In the genomic region with DNA sequence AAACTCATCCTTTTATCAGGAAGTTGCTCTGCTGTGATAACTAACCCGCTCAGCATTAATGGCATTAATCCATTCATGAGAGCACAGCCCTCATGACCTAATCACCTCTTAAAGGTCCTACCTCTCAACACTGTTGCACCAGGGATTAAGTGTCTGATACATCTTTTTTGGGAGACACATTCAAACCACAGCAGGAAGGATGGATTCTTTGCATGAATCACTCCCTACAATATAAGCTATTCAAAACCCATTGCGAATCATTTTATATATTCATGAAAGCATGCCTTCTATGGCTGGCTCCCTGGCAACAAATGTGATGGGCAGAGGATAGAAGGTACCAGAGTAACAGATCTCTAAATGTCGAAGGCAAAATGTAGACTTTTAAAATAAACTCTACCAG, we compare ENCODE assay signal across 28 cellular contexts. TPM values are rescaled to one million over a fixed set of nuclear protein-coding genes. Genes with fewer than 3 reads are reported as not detected.
DNase-seq lines count a peak whose midpoint lies in the region; TF ChIP-seq lines count a peak whose summit lies in the region.
"Had no signal": no experiment of that assay in that cellular context is flagged by ENCODE, and none has a peak within 500 bp of the region (broad histone marks: within the 10 kb centered on the region; RNA-seq: fewer than 3 reads in every experiment).

No MANE protein-coding gene starts in this region.

- H3K27ac ChIP-seq in GM23248 (no peak overlapping the region), A673 (ENCODE audit: low read depth, low read length, poor library complexity, severe bottlenecking) (no peak overlapping the region)
- no peak overlapping the region for H3K27ac ChIP-seq in CD8-positive, alpha-beta memory T cell (ENCODE audit: low read depth, low read length)
- H3K27ac ChIP-seq: hepatocyte, parathyroid adenoma, upper lobe of right lung had no signal

- intact Hi-C loops in A673 (cut with micrococcal nuclease; ENCODE audit: unreplicated experiment), result no loop called here

- no peaks in the 10 kb centered on the region for H3K27me3 Mint-ChIP-seq in CD8-positive, alpha-beta memory T cell
- H3K27me3 Mint-ChIP-seq in type B pancreatic cell, result no peaks in the 10 kb centered on the region
- H3K27me3 Mint-ChIP-seq: activated CD4-positive, alpha-beta memory T cell treated with anti-CD3 and anti-CD28 coated beads for 36 hours; activated naive CD4-positive, alpha-beta T cell treated with anti-CD3 and anti-CD28 coated beads, Interleukin-2, amount 10 ng/mL, durations not matched to agents 7 days and 5 days had no signal

- peaks cover 12% of the 10 kb centered on the region for H3F3A ChIP-seq in GM23248 (ENCODE audit: insufficient read depth)

- H3K36me3 Mint-ChIP-seq in CD8-positive, alpha-beta memory T cell, result peaks cover 3 to 22% (median 8%) of the 10 kb centered on the region in 3 donors
- H3K36me3 Mint-ChIP-seq in type B pancreatic cell, result peaks cover 6% of the 10 kb centered on the region

- no peak overlapping the region for H3K27ac Mint-ChIP-seq in CD8-positive, alpha-beta memory T cell
- H3K27ac Mint-ChIP-seq in type B pancreatic cell, result no peak overlapping the region
- H3K27ac Mint-ChIP-seq: activated CD4-positive, alpha-beta memory T cell treated with anti-CD3 and anti-CD28 coated beads for 36 hours; CD8-positive, alpha-beta T cell; T-helper 1 cell treated with Interleukin-12 subunit alpha and Interleukin-12 subunit beta and Interleukin-4 antibody, amounts not matched to agents 30 μg/mL and 1 μg/mL, for 36 hours had no signal

- H3K4me1 Mint-ChIP-seq in CD8-positive, alpha-beta memory T cell, result peaks cover 0 to 2% (median 0%) of the 10 kb centered on the region in 3 donors
- peaks cover 4% of the 10 kb centered on the region for H3K4me1 Mint-ChIP-seq in type B pancreatic cell (ENCODE audit: unreplicated experiment)

- no peaks in the 10 kb centered on the region for H3K9me3 Mint-ChIP-seq in CD8-positive, alpha-beta memory T cell
- no peaks in the 10 kb centered on the region for H3K9me3 Mint-ChIP-seq in type B pancreatic cell
- H3K9me3 Mint-ChIP-seq: activated CD4-positive, alpha-beta memory T cell treated with anti-CD3 and anti-CD28 coated beads for 36 hours; activated naive CD4-positive, alpha-beta T cell treated with anti-CD3 and anti-CD28 coated beads, Interleukin-2, amount 10 ng/mL, durations not matched to agents 7 days and 5 days; CD8-positive, alpha-beta T cell; nephron progenitor cell; T-helper 1 cell treated with Interleukin-12 subunit alpha and Interleukin-12 subunit beta and Interleukin-4 antibody, amounts not matched to agents 30 μg/mL and 1 μg/mL, for 36 hours had no signal

- H3K79me2 ChIP-seq in GM23248 (ENCODE audit: insufficient read depth), result no peaks in the 10 kb centered on the region
- H3K79me2 ChIP-seq: hepatocyte, parathyroid adenoma had no signal

- no peaks in the 10 kb centered on the region for H3K27me3 ChIP-seq in GM23248 (replicated peaks; ENCODE audit: insufficient read depth)
- no peaks in the 10 kb centered on the region for H3K27me3 ChIP-seq in CD8-positive, alpha-beta memory T cell (ENCODE audit: insufficient read depth, low read length, poor library complexity, severe bottlenecking)
- no peaks in the 10 kb centered on the region for H3K27me3 ChIP-seq in A673 (replicated peaks; ENCODE audit: insufficient read depth, low read depth, low read length, poor library complexity)
- H3K27me3 ChIP-seq: gastroesophageal sphincter, hepatocyte, upper lobe of right lung had no signal

- no peaks in the 10 kb centered on the region for H4K20me1 ChIP-seq in GM23248 (ENCODE audit: insufficient read depth)

- H3K9ac ChIP-seq in GM23248, result no peak overlapping the region
- H3K9ac ChIP-seq: parathyroid adenoma had no signal

- no peak overlapping the region for H2AFZ ChIP-seq in GM23248
- H2AFZ ChIP-seq: hepatocyte, parathyroid adenoma had no signal

- H3K9me3 ChIP-seq in GM23248 (ENCODE audit: low read depth), result no peaks in the 10 kb centered on the region
- no peaks in the 10 kb centered on the region for H3K9me3 ChIP-seq in CD8-positive, alpha-beta memory T cell (ENCODE audit: low read length)
- H3K9me3 ChIP-seq in A673 (ENCODE audit: low read depth, low read length, poor library complexity, severe bottlenecking), result no peaks in the 10 kb centered on the region
- H3K9me3 ChIP-seq: gastroesophageal sphincter, upper lobe of right lung had no signal

- WGBS in GM23248 (ENCODE audit: low coverage in 1 of 2, low lambda C conversion rate in 2 of 2, missing lambda C conversion rate in 2 of 2), 2 experiments, result 65 to 66% methylated on average over 3 of the region's 3 CpGs

- no TSS peak for BruUV-seq in A673 (replicated peaks; lab: Mats Ljungman, UMichigan)

- no peak overlapping the region for H3K4me2 ChIP-seq in GM23248 (ENCODE audit: unreplicated experiment)
- H3K4me2 ChIP-seq: hepatocyte had no signal

- POLR2A ChIA-PET in CD8-positive, alpha-beta memory T cell (lab: Charles Lee), result no interaction called here
- POLR2A ChIA-PET in A673 (lab: Charles Lee; ENCODE audit: low non-redundant PET), result no interaction called here

- H3K36me3 ChIP-seq in GM23248 (ENCODE audit: low read depth) (no peaks in the 10 kb centered on the region), A673 (ENCODE audit: insufficient read depth, low read length, poor library complexity, severe bottlenecking) (no peaks in the 10 kb centered on the region)
- H3K36me3 ChIP-seq in CD8-positive, alpha-beta memory T cell (ENCODE audit: insufficient read depth, low read length), result no peaks in the 10 kb centered on the region
- H3K36me3 ChIP-seq: upper lobe of right lung had no signal

- TF ChIP-seq CTCF in fibroblast of mammary gland (conservative IDR thresholded peaks at IDR 0.05; ENCODE audit: control insufficient read depth, insufficient read depth, low read depth, low read length), result no peak
- no peak for TF ChIP-seq CTCF in A673 (conservative IDR thresholded peaks at IDR 0.05; ENCODE audit: low read depth, low read length)
- no peak for TF ChIP-seq CTCF in GM20000 (IDR thresholded peaks at IDR 0.05; ENCODE audit: extremely low read depth, missing control alignments)
- TF ChIP-seq CTCF in type B pancreatic cell (conservative IDR thresholded peaks at IDR 0.05), result no peak

- CTCF ChIA-PET in CD8-positive, alpha-beta memory T cell (lab: Charles Lee), result no interaction called here
- CTCF ChIA-PET in A673 (lab: Charles Lee), result no interaction called here

- H3K9me2 ChIP-seq in GM23248 (ENCODE audit: insufficient read depth), result no peaks in the 10 kb centered on the region

- H3K4me3 ChIP-seq in GM23248 (no peak overlapping the region), fibroblast of mammary gland (ENCODE audit: control insufficient read depth, low read depth, low read length) (no peak overlapping the region), A673 (ENCODE audit: low read depth, low read length, poor library complexity, severe bottlenecking) (no peak overlapping the region)
- no peak overlapping the region for H3K4me3 ChIP-seq in CD8-positive, alpha-beta memory T cell (ENCODE audit: low read length)
- H3K4me3 ChIP-seq: gastroesophageal sphincter, hepatocyte, upper lobe of right lung had no signal

- DNase-seq in GM23248 (peak; percentile 61), NCI-H82 treated with DMSO at 0.1 percent for 48 hours (lab: John Stamatoyannopoulos, UW; ENCODE audit: unreplicated experiment) (peak; percentile 77), fibroblast of mammary gland (ENCODE audit: low read depth) (peak; percentile 53), A673 (ENCODE audit: low spot score) (no peak), GM20000 (ENCODE audit: low spot score) (no peak), type B pancreatic cell (ENCODE audit: extremely low spot score, unreplicated experiment) (no peak)
- DNase-seq in CD8-positive, alpha-beta memory T cell, result no peak
- DNase-seq: activated CD4-positive, alpha-beta memory T cell treated with anti-CD3 and anti-CD28 coated beads for 36 hours; activated CD8-positive, alpha-beta memory T cell treated with anti-CD3 and anti-CD28 coated beads, Interleukin-2, amount 50 U/mL, for 4 hours; activated naive CD4-positive, alpha-beta T cell treated with anti-CD3 and anti-CD28 coated beads, Interleukin-2, amount 10 ng/mL, durations not matched to agents 7 days and 5 days; AML-193; amniotic stem cell; CD8-positive, alpha-beta T cell; effector memory CD4-positive, alpha-beta T cell; left colon; MM.1S; NCI-H1417 treated with DMSO at 0.1 percent for 48 hours; NCI-H2081; NCI-H226; nephron progenitor cell; right cardiac atrium; RPMI8226; stimulated activated CD4-positive, alpha-beta T cell treated with anti-CD3 and anti-CD28 coated beads, Interleukin-2, amount 100 ng/mL, for 48 hours; upper lobe of right lung had no signal

- no peak overlapping the region for H3K4me3 Mint-ChIP-seq in CD8-positive, alpha-beta memory T cell
- H3K4me3 Mint-ChIP-seq in type B pancreatic cell, result no peak overlapping the region
- H3K4me3 Mint-ChIP-seq: activated CD4-positive, alpha-beta memory T cell treated with anti-CD3 and anti-CD28 coated beads for 36 hours; activated naive CD4-positive, alpha-beta T cell treated with anti-CD3 and anti-CD28 coated beads, Interleukin-2, amount 10 ng/mL, durations not matched to agents 7 days and 5 days; CD8-positive, alpha-beta T cell; nephron progenitor cell; T-helper 1 cell treated with Interleukin-12 subunit alpha and Interleukin-12 subunit beta and Interleukin-4 antibody, amounts not matched to agents 30 μg/mL and 1 μg/mL, for 36 hours had no signal

- H3K4me1 ChIP-seq in GM23248 (ENCODE audit: insufficient read depth) (peaks cover 5% of the 10 kb centered on the region), A673 (ENCODE audit: insufficient read depth, low read length, poor library complexity, severe bottlenecking) (peaks cover 19% of the 10 kb centered on the region)
- H3K4me1 ChIP-seq in CD8-positive, alpha-beta memory T cell (ENCODE audit: insufficient read depth, low read length), result no peaks in the 10 kb centered on the region
- H3K4me1 ChIP-seq: parathyroid adenoma, upper lobe of right lung had no signal

- in situ Hi-C loops in GM23248 (cut with MboI), result loop anchor here (25.0 kb wide), 1 partner anchor 1406 kb away; no protein-coding TSS in a partner anchor

RNA-seq across cellular contexts. Expression of a gene that starts 27.6 kb away (rescaled TPM):
- not detected in 2 replicates for total RNA-seq in GM23248 (2014; rRNA removed; shearing (Covaris generic))
- polyA plus RNA-seq in GM23248 (2016; fragmentation: Nextera tagmentation; extraction: Ambion mirVana), result not detected in 2 replicates
- under 1 TPM; 0.20 to 0.38 TPM for total RNA-seq in CD8-positive, alpha-beta memory T cell
- 0.31 TPM for polyA plus RNA-seq in CD8-positive, alpha-beta memory T cell
- not detected in 2 replicates for total RNA-seq in A673 (2021)
- 0.83 TPM in 1 of 2 replicates, not detected in the other for total RNA-seq in type B pancreatic cell (ENCODE audit: low replicate concordance)
- polyA plus RNA-seq: hepatocyte had no signal

RNA-seq across cellular contexts. Expression of a gene that starts 35.4 kb away (rescaled TPM):
- 54.3 and 68.3 TPM in 2 replicates for total RNA-seq in GM23248 (2014; rRNA removed; shearing (Covaris generic))
- 65.0 and 67.7 TPM in 2 replicates for polyA plus RNA-seq in GM23248 (2016; fragmentation: Nextera tagmentation; extraction: Ambion mirVana)
- total RNA-seq in CD8-positive, alpha-beta memory T cell, result 10 to 100 TPM; 47.9 to 51.6 TPM
- 53.3 TPM for polyA plus RNA-seq in CD8-positive, alpha-beta memory T cell
- total RNA-seq in A673 (2021) (64.1 and 66.5 TPM in 2 replicates), type B pancreatic cell (ENCODE audit: low replicate concordance) (32.2 and 56.5 TPM in 2 replicates)

Comparison
In these comparisons a context has a peak if more than half of its experiments do, and no peak if none do; other contexts are left out.
1. DNase-seq: peak in GM23248 (single experiment), NCI-H82 treated with DMSO at 0.1 percent for 48 hours (single experiment) and fibroblast of mammary gland (single experiment); none in CD8-positive, alpha-beta memory T cell (0 of 5), A673 (single experiment), GM20000 (single experiment) and type B pancreatic cell (single experiment).